10 cellular contexts compared by ENCODE assay signal in the genomic region with DNA sequence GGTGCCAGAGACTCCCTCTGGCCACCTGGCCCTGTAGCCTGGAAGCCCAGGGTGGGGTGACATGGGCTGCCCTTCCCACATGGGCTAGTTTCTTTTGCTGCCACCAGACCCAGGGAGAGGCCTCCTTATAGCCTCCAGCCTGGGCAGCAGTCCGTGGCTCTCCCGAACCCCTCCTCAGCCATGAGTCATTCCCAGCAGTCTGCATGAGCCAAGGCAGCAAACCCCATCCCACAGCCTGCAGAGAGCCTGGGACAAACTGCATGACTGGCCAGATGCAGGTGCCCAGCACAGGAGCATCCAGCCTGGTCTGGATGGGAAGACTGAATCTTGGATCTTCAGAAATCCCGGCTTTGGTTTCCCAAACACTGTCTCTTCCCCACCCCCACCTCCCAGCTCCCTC.
A peak's percentile ranks its signal among the peaks of the same experiment; 100 is the strongest.
DNase-seq lines count a peak whose midpoint lies in the region; ATAC-seq and TF ChIP-seq lines count a peak whose summit lies in the region.
"Had no signal": no experiment of that assay in that cellular context is flagged by ENCODE, and none has a peak within 500 bp of the region (broad histone marks: within the 10 kb centered on the region; RNA-seq: fewer than 3 reads in every experiment).

No MANE protein-coding gene starts in this region.

- BruUV-seq in HCT116 (replicated peaks; lab: Mats Ljungman, UMichigan) (no TSS peak), mammary epithelial cell (replicated peaks; lab: Mats Ljungman, UMichigan) (no TSS peak)

- RAD21 ChIA-PET in HCT116 (lab: Charles Lee; ENCODE audit: low non-redundant PET in 1 of 2, low total read pairs in 2 of 2, uncharacterized antibody in 2 of 2, unreplicated experiment in 2 of 2), result no interaction called here

- H3K79me2 ChIP-seq in HCT116 (ENCODE audit: insufficient read depth, low read length) (no peaks in the 10 kb centered on the region), mammary epithelial cell (ENCODE audit: insufficient read depth, low read length) (no peaks in the 10 kb centered on the region), smooth muscle cell (ENCODE audit: low read depth) (no peaks in the 10 kb centered on the region)

- no peak overlapping the region for H2AFZ ChIP-seq in HCT116 (ENCODE audit: low read depth, low read length, poor library complexity, severe bottlenecking)
- H2AFZ ChIP-seq in mammary epithelial cell (ENCODE audit: low read depth, low read length), result no peak overlapping the region
- H2AFZ ChIP-seq in smooth muscle cell (ENCODE audit: low read depth), result no peak overlapping the region

- 0% methylated on average over 3 of the region's 3 CpGs for WGBS in mammary epithelial cell (ENCODE audit: low coverage, missing lambda C conversion rate)
- WGBS in smooth muscle cell (ENCODE audit: low lambda C conversion rate), result 19% methylated on average over 3 of the region's 3 CpGs

- peaks cover 23% of the 10 kb centered on the region for H3F3A ChIP-seq in smooth muscle cell (ENCODE audit: low read depth)

- intact Hi-C loops in HCT116 (cut with micrococcal nuclease), result no loop called here
- intact Hi-C loops in mammary epithelial cell (cut with micrococcal nuclease), result no loop called here
- intact Hi-C loops in left ventricle myocardium superior (cut with micrococcal nuclease), result no loop called here

- H4K20me1 ChIP-seq in HCT116 (ENCODE audit: insufficient read depth), result no peaks in the 10 kb centered on the region
- H4K20me1 ChIP-seq in mammary epithelial cell (ENCODE audit: insufficient read depth, low read length), result no peaks in the 10 kb centered on the region
- no peaks in the 10 kb centered on the region for H4K20me1 ChIP-seq in smooth muscle cell (ENCODE audit: low read depth)

- in situ Hi-C loops in mammary epithelial cell (cut with MboI; ENCODE audit: low sequenced_read_pairs in 2 of 2), result loop anchor here in 1 of 2 donors (10.0 kb wide), 1 partner anchor 127 kb away; no protein-coding TSS in a partner anchor

- dilution Hi-C loops in mammary epithelial cell (cut with HindIII; ENCODE audit: low sequenced_read_pairs), result no loop called here

- H3K27me3 ChIP-seq in HCT116 (ENCODE audit: insufficient read depth, low read length), result no peaks in the 10 kb centered on the region
- no peaks in the 10 kb centered on the region for H3K27me3 ChIP-seq in mammary epithelial cell (ENCODE audit: insufficient read depth, low read length)
- no peaks in the 10 kb centered on the region for H3K27me3 ChIP-seq in smooth muscle cell (ENCODE audit: low read depth)

- TF ChIP-seq CTCF in HCT116 (IDR thresholded peaks at IDR 0.05 in 2 of 3, conservative IDR thresholded peaks at IDR 0.05 in 1 of 3; ENCODE audit: borderline replicate concordance in 1 of 3, insufficient read depth in 1 of 3, low read depth in 2 of 3, low read length in 2 of 3) (no peak), mammary epithelial cell (conservative IDR thresholded peaks at IDR 0.05 in 1 of 2, IDR thresholded peaks at IDR 0.05 in 1 of 2; ENCODE audit: extremely low read depth in 1 of 2, insufficient read depth in 1 of 2, low read depth in 1 of 2, low read length in 2 of 2) (no peak), smooth muscle cell (IDR thresholded peaks at IDR 0.05; ENCODE audit: borderline replicate concordance, insufficient read depth, poor library complexity, severe bottlenecking) (no peak), GM20000 (IDR thresholded peaks at IDR 0.05; ENCODE audit: extremely low read depth, missing control alignments) (no peak)

- POLR2A ChIA-PET in HCT116 (lab: Charles Lee), result no interaction called here

- no peak for TF ChIP-seq RAD21 in HCT116 (IDR thresholded peaks at IDR 0.05; ENCODE audit: low read depth)

- H3K9ac ChIP-seq in HCT116 (ENCODE audit: low read length) (no peak overlapping the region), mammary epithelial cell (ENCODE audit: insufficient read depth, low read length) (no peak overlapping the region), smooth muscle cell (ENCODE audit: low read depth) (no peak overlapping the region)

- TF ChIP-seq POLR2A in HCT116 (IDR thresholded peaks at IDR 0.05; ENCODE audit: borderline replicate concordance, extremely low read depth, insufficient read depth, insufficient read length), result no peak

- H3K9me2 ChIP-seq in HCT116 (ENCODE audit: insufficient read depth), result no peaks in the 10 kb centered on the region

- ATAC-seq in HCT116 (peak; percentile 26; the same call in 1 of the 2 replicates), left ventricle myocardium superior (peak; percentile 25), GM21381 (IDR thresholded peaks at IDR 0.05; ENCODE audit: unreplicated experiment) (no peak), GM18870 (IDR thresholded peaks at IDR 0.05; ENCODE audit: unreplicated experiment) (no peak)
- ATAC-seq: T-helper 17 cell had no signal

- H3K36me3 ChIP-seq in HCT116 (ENCODE audit: control insufficient read depth in 1 of 2, insufficient read depth in 2 of 2, low read length in 2 of 2) (no peaks in the 10 kb centered on the region), mammary epithelial cell (ENCODE audit: insufficient read depth, low read length) (no peaks in the 10 kb centered on the region), smooth muscle cell (ENCODE audit: low read depth) (no peaks in the 10 kb centered on the region)

- CTCF ChIA-PET in HCT116 (lab: Charles Lee), result interaction anchor here (2.0 kb wide), 1 partner anchor 11 kb away, joined by 11 read pairs; no protein-coding TSS in a partner anchor
- CTCF ChIA-PET in mammary epithelial cell (lab: Charles Lee; ENCODE audit: low non-redundant PET), result no interaction called here

- DNase-seq in HCT116 (ENCODE audit: low read depth, low spot score) (no peak), mammary epithelial cell (peak; percentile 74), left ventricle myocardium superior (no peak), smooth muscle cell (lab: John Stamatoyannopoulos, UW; ENCODE audit: unreplicated experiment) (no peak), GM20000 (ENCODE audit: low spot score) (no peak), COLO668 (lab: John Stamatoyannopoulos, UW; ENCODE audit: unreplicated experiment) (no peak)
- DNase-seq: NCI-H524 treated with DMSO at 0.1 percent for 48 hours, T-helper 17 cell had no signal

- H3K9me3 ChIP-seq in HCT116 (ENCODE audit: control insufficient read depth in 1 of 2, insufficient read depth in 1 of 2, low read depth in 1 of 2, low read length in 2 of 2), result no peaks in the 10 kb centered on the region
- no peaks in the 10 kb centered on the region for H3K9me3 ChIP-seq in mammary epithelial cell (replicated peaks; ENCODE audit: insufficient read depth, low read length)
- H3K9me3 ChIP-seq in smooth muscle cell (replicated peaks; ENCODE audit: low read depth), result no peaks in the 10 kb centered on the region

- H3K4me2 ChIP-seq in HCT116 (ENCODE audit: low read length), result peak overlapping the region; percentile 42
- no peak overlapping the region for H3K4me2 ChIP-seq in mammary epithelial cell (ENCODE audit: insufficient read depth, low read depth, low read length)
- H3K4me2 ChIP-seq in smooth muscle cell, result peak overlapping the region; percentile 57

- H3K4me1 ChIP-seq in HCT116 (ENCODE audit: control insufficient read depth in 1 of 2, insufficient read depth in 2 of 2, low read length in 2 of 2) (peaks cover 25 to 68% of the 10 kb centered on the region in 2 experiments), mammary epithelial cell (ENCODE audit: insufficient read depth, low read length) (peaks cover 78% of the 10 kb centered on the region), smooth muscle cell (ENCODE audit: low read depth) (peaks cover 28% of the 10 kb centered on the region)

- H3K4me3 ChIP-seq in HCT116 (replicated peaks in 1 of 2; ENCODE audit: low read depth in 1 of 2, low read length in 2 of 2) (no peak overlapping the region), mammary epithelial cell (replicated peaks in 1 of 3; ENCODE audit: insufficient read depth in 1 of 3, low read depth in 2 of 3, low read length in 3 of 3) (no peak overlapping the region), smooth muscle cell (no peak overlapping the region)

- no peak overlapping the region for H3K27ac ChIP-seq in HCT116 (ENCODE audit: low read depth, low read length)
- no peak overlapping the region for H3K27ac ChIP-seq in mammary epithelial cell (ENCODE audit: insufficient read depth, low read depth, low read length)
- H3K27ac ChIP-seq in smooth muscle cell (ENCODE audit: low read depth), result peak overlapping the region; percentile 64

TF ChIP-seq in HCT116, 20 proteins besides CTCF, POLR2A, EP300 and RAD21 (continues in another document):
- TF ChIP-seq YY1 (IDR thresholded peaks at IDR 0.05; ENCODE audit: extremely low read depth, insufficient replicate concordance, low read depth, low read length) (no peak), SP1 (IDR thresholded peaks at IDR 0.05; ENCODE audit: low read depth) (no peak), SIN3A (IDR thresholded peaks at IDR 0.05; ENCODE audit: low read depth) (no peak), SRF (IDR thresholded peaks at IDR 0.05; ENCODE audit: low read depth) (no peak), ATF3 (IDR thresholded peaks at IDR 0.05) (no peak), CBX3 (IDR thresholded peaks at IDR 0.05; ENCODE audit: low read depth) (no peak), ELF1 (IDR thresholded peaks at IDR 0.05; ENCODE audit: borderline replicate concordance, low read depth) (no peak), JUND (IDR thresholded peaks at IDR 0.05) (no peak)

Comparison
In these comparisons a context has a peak if more than half of its experiments do, and no peak if none do; other contexts are left out.
1. ATAC-seq: peak in HCT116 (single experiment) and left ventricle myocardium superior (single experiment); none in GM21381 (single experiment) and GM18870 (single experiment).